ENCODE assay signal across 8 cellular contexts in the genomic region with DNA sequence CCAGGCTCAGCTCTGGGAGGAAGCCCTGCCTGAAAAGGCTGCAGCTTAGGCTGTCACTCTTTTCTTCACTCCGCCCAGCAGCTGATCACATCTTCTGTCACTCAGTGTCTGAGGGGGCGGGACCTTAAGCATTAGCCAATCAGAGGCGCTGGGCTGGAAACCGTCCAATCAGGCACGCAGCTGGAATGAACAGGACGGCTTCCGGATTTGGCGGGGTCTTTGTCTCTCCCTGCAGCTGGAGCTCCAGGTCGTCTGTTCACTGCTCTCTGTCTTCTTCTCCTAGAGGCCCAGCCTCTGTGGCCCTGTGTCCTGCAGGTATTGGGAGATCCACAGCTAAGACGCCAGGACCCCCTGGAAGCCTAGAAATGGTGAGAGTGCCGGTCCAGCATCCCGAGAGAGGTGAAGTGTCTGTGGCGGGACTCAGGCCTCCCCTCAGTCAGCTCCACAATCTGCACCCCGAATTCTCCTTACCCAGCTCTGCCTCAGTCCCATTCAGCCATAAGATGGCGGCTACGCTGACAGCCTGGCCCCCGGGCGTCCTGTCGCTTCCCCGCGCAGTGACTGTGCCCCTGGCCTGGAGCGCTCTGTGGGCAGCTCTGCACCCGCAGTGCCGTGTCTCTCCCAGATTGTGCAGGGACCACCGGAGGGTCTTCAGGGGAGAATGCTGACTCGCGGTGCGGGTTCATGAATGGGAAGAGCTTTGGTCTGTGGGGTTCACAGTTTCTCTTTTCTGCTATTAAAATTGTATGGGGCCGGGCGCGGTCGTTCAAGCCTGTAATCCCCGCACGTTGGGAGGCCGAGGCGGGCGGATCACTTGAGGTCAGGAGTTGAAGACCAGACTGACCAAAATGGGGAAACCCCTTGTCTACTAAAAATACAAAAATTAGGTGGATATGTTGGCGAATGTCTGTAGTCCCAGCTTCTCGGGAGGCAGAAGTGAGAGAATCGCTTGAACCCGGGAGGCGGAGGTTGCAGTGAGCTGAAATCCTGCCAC. TPM values are rescaled to one million over a fixed set of nuclear protein-coding genes. Genes with fewer than 3 reads are reported as not detected.
A peak's percentile ranks its signal among the peaks of the same experiment; 100 is the strongest.
DNase-seq lines count a peak whose midpoint lies in the region; ATAC-seq and TF ChIP-seq lines count a peak whose summit lies in the region.

A gene (plus strand): TSS at position 222 of the 994 bp plus-strand sequence. CDS start 144 bp downstream, at position 366.

- no peak for TF ChIP-seq CTCF in fibroblast of the aortic adventitia (IDR thresholded peaks at IDR 0.05; ENCODE audit: insufficient read depth, low read length)
- TF ChIP-seq CTCF in nephron (IDR thresholded peaks at IDR 0.05; ENCODE audit: unreplicated experiment in 3 of 3) = no peak

- peak within 1 kb of the TSS; percentile 87 for H3K9ac ChIP-seq in HUES64 (ENCODE audit: low read depth, low read length)

- no peaks in the 10 kb centered on the region for H3K27me3 Mint-ChIP-seq in activated T-helper 2 cell treated with anti-CD3 and anti-CD28 coated beads, Interferon-gamma antibody, Interleukin-2, Interleukin-4, amounts not matched to agents 10 μg/mL and 5 μg/mL and 100 μg/mL, durations not matched to agents 14 hours and 24 hours and 36 hours (ENCODE audit: low read depth)
- no peaks in the 10 kb centered on the region for H3K27me3 Mint-ChIP-seq in nephron (ENCODE audit: low read depth)

- H3K4me1 ChIP-seq in HUES64 (ENCODE audit: insufficient read depth, low read length) = peaks cover 5% of the 10 kb centered on the region; the same call in 1 of the 2 replicates

- H3K36me3 Mint-ChIP-seq in activated T-helper 2 cell treated with anti-CD3 and anti-CD28 coated beads, Interferon-gamma antibody, Interleukin-2, Interleukin-4, amounts not matched to agents 10 μg/mL and 5 μg/mL and 100 μg/mL, durations not matched to agents 14 hours and 24 hours and 36 hours (ENCODE audit: low read depth) = peaks cover 47% of the 10 kb centered on the region
- peaks cover 41% of the 10 kb centered on the region for H3K36me3 Mint-ChIP-seq in nephron (ENCODE audit: low read depth)

- no peaks in the 10 kb centered on the region for H3K27me3 ChIP-seq in HUES64 (ENCODE audit: insufficient read depth, low read length)

- H3K36me3 ChIP-seq in HUES64 (ENCODE audit: insufficient read depth, low read length) = peaks cover 18% of the 10 kb centered on the region

- H3K27ac Mint-ChIP-seq in activated T-helper 2 cell treated with anti-CD3 and anti-CD28 coated beads, Interferon-gamma antibody, Interleukin-2, Interleukin-4, amounts not matched to agents 10 μg/mL and 5 μg/mL and 100 μg/mL, durations not matched to agents 14 hours and 24 hours and 36 hours = peak within 1 kb of the TSS; percentile 93
- peak within 1 kb of the TSS; percentile 79 to 97 (median 94) for H3K27ac Mint-ChIP-seq in nephron

- peaks cover 29% of the 10 kb centered on the region for H3K9me3 Mint-ChIP-seq in activated T-helper 2 cell treated with anti-CD3 and anti-CD28 coated beads, Interferon-gamma antibody, Interleukin-2, Interleukin-4, amounts not matched to agents 10 μg/mL and 5 μg/mL and 100 μg/mL, durations not matched to agents 14 hours and 24 hours and 36 hours
- peaks cover 27% of the 10 kb centered on the region for H3K9me3 Mint-ChIP-seq in nephron

- DNase-seq in DMS 273 (lab: John Stamatoyannopoulos, UW; ENCODE audit: unreplicated experiment) = peak; percentile 99
- peak; percentile 93 for DNase-seq in RKO (ENCODE audit: low spot score)
- peak; percentile 93 for DNase-seq in activated T-helper 2 cell treated with anti-CD3 and anti-CD28 coated beads, Interferon-gamma antibody, Interleukin-2, Interleukin-4, amounts not matched to agents 10 μg/mL and 5 μg/mL and 100 μg/mL, durations not matched to agents 14 hours and 24 hours and 36 hours (ENCODE audit: low spot score)
- DNase-seq in fibroblast of the aortic adventitia (ENCODE audit: low read depth) = peak; percentile 96
- peak; percentile 92 for DNase-seq in stimulated activated naive CD8-positive, alpha-beta T cell treated with anti-CD3 and anti-CD28 coated beads, Interleukin-15, Interleukin-2, amounts not matched to agents 100 U/mL and 50 U/mL, for 24 hours

- WGBS in HUES64 = 1% methylated on average over 42 of the region's 42 CpGs

- H3K4me1 Mint-ChIP-seq in activated T-helper 2 cell treated with anti-CD3 and anti-CD28 coated beads, Interferon-gamma antibody, Interleukin-2, Interleukin-4, amounts not matched to agents 10 μg/mL and 5 μg/mL and 100 μg/mL, durations not matched to agents 14 hours and 24 hours and 36 hours (ENCODE audit: low read depth) = peaks cover 1% of the 10 kb centered on the region
- peaks cover 8% of the 10 kb centered on the region for H3K4me1 Mint-ChIP-seq in nephron

- ATAC-seq in GM21423 (IDR thresholded peaks at IDR 0.05; ENCODE audit: unreplicated experiment) = peak; percentile 98
- peak; percentile 99 for ATAC-seq in stimulated activated naive CD8-positive, alpha-beta T cell treated with anti-CD3 and anti-CD28 coated beads, Interleukin-15, Interleukin-2, amounts not matched to agents 100 U/mL and 50 U/mL, for 24 hours

- no peaks in the 10 kb centered on the region for H3K9me3 ChIP-seq in HUES64 (ENCODE audit: insufficient read depth, low read depth, low read length)

- peak within 1 kb of the TSS; percentile 94 for H3K4me3 Mint-ChIP-seq in activated T-helper 2 cell treated with anti-CD3 and anti-CD28 coated beads, Interferon-gamma antibody, Interleukin-2, Interleukin-4, amounts not matched to agents 10 μg/mL and 5 μg/mL and 100 μg/mL, durations not matched to agents 14 hours and 24 hours and 36 hours (ENCODE audit: low read depth)
- peak within 1 kb of the TSS; percentile 99 to 100 (median 100) for H3K4me3 Mint-ChIP-seq in nephron

- intact Hi-C loops in activated T-helper 2 cell treated with anti-CD3 and anti-CD28 coated beads, Interferon-gamma antibody, Interleukin-2, Interleukin-4, amounts not matched to agents 10 μg/mL and 5 μg/mL and 100 μg/mL, durations not matched to agents 14 hours and 24 hours and 36 hours (cut with micrococcal nuclease) = loop anchor here (1.0 to 5.0 kb wide), 7 partner anchors 116 to 731 kb away; a partner anchor contains a TSS

- peak within 1 kb of the TSS; percentile 78 for H3K27ac ChIP-seq in HUES64 (ENCODE audit: low read depth, low read length)

- peak within 1 kb of the TSS; percentile 82 for H3K4me3 ChIP-seq in HUES64 (ENCODE audit: low read length)
- H3K4me3 ChIP-seq in fibroblast of the aortic adventitia (ENCODE audit: low read depth, low read length) = peak within 1 kb of the TSS; percentile 94

RNA-seq across cellular contexts. Expression of the gene that starts here (rescaled TPM):
- polyA plus RNA-seq in HUES64 (2013, experiment 1 of 2) = 10.5 TPM
- polyA plus RNA-seq in HUES64 (2013, experiment 2 of 2) = 8.5 TPM
- 8.1 and 8.8 TPM in 2 replicates for total RNA-seq in activated T-helper 2 cell treated with anti-CD3 and anti-CD28 coated beads, Interferon-gamma antibody, Interleukin-2, Interleukin-4, amounts not matched to agents 10 μg/mL and 5 μg/mL and 100 μg/mL, durations not matched to agents 14 hours and 24 hours and 36 hours
- 4.0 and 5.0 TPM in 2 replicates for total RNA-seq in fibroblast of the aortic adventitia (ENCODE audit: low replicate concordance)

Comparison
In these comparisons a context has a peak if more than half of its experiments do, and no peak if none do; other contexts are left out.
1. Peak in every context shown above with its lines: DNase-seq, ATAC-seq, H3K4me3 ChIP-seq and H3K27ac ChIP-seq.